Comparison of ENCODE assay signal across 19 cellular contexts in genomic region chr2:31932589-31932988, GRCh38.
"Had no signal": no experiment of that assay in that cellular context is flagged by ENCODE, and none has a peak within 500 bp of the region (broad histone marks: within the 10 kb centered on the region; RNA-seq: fewer than 3 reads in every experiment).

No MANE protein-coding gene starts in this region.

- ATAC-seq: gastroesophageal sphincter; heart left ventricle; left cardiac atrium; right cardiac atrium; stimulated activated naive CD8-positive, alpha-beta T cell treated with anti-CD3 and anti-CD28 coated beads, Interleukin-15, Interleukin-2, amounts not matched to agents 100 U/mL and 50 U/mL, for 24 hours; upper lobe of right lung had no signal

- H3K27me3 Mint-ChIP-seq: activated naive CD8-positive, alpha-beta T cell; memory B cell had no signal

- H3K9me3 Mint-ChIP-seq: activated T-helper 2 cell treated with anti-CD3 and anti-CD28 coated beads, Interferon-gamma antibody, Interleukin-2, Interleukin-4, amounts not matched to agents 10 μg/mL and 5 μg/mL and 100 μg/mL, durations not matched to agents 14 hours and 24 hours and 36 hours; memory B cell; T-helper 1 cell treated with Interleukin-12 subunit alpha and Interleukin-12 subunit beta and Interleukin-4 antibody, amounts not matched to agents 30 μg/mL and 1 μg/mL, for 36 hours had no signal

- FAIRE-seq: astrocyte had no signal

- H3K27ac Mint-ChIP-seq: activated naive CD8-positive, alpha-beta T cell; activated T-helper 2 cell treated with anti-CD3 and anti-CD28 coated beads, Interferon-gamma antibody, Interleukin-2, Interleukin-4, amounts not matched to agents 10 μg/mL and 5 μg/mL and 100 μg/mL, durations not matched to agents 14 hours and 24 hours and 36 hours; memory B cell; T-helper 1 cell treated with Interleukin-12 subunit alpha and Interleukin-12 subunit beta and Interleukin-4 antibody, amounts not matched to agents 30 μg/mL and 1 μg/mL, for 36 hours had no signal

- DNase-seq: activated CD4-positive, CD25-positive, alpha-beta regulatory T cell treated with anti-CD3 and anti-CD28 coated beads, Interleukin-2, amount 50 U/mL, for 72 hours; activated naive CD4-positive, alpha-beta T cell; central memory CD4-positive, alpha-beta T cell; effector memory CD4-positive, alpha-beta T cell; esophagus squamous epithelium; heart left ventricle; islet precursor cell; left cardiac atrium; nucleus accumbens; right cardiac atrium; stimulated activated naive CD8-positive, alpha-beta T cell treated with anti-CD3 and anti-CD28 coated beads, Interleukin-15, Interleukin-2, amounts not matched to agents 100 U/mL and 50 U/mL, for 24 hours; thyroid gland; upper lobe of right lung had no signal

- H3K4me3 Mint-ChIP-seq: activated naive CD8-positive, alpha-beta T cell; memory B cell; T-helper 1 cell treated with Interleukin-12 subunit alpha and Interleukin-12 subunit beta and Interleukin-4 antibody, amounts not matched to agents 30 μg/mL and 1 μg/mL, for 36 hours had no signal
